Comparison of ENCODE assay signal across 21 cellular contexts in genomic region chr14:91926131-91926890, GRCh38.
"Had no signal": no experiment of that assay in that cellular context is flagged by ENCODE, and none has a peak within 500 bp of the region (broad histone marks: within the 10 kb centered on the region; RNA-seq: fewer than 3 reads in every experiment).

No MANE protein-coding gene starts in this region.

- H3K4me3 Mint-ChIP-seq: activated naive CD8-positive, alpha-beta T cell treated with anti-CD3 and anti-CD28 coated beads for 36 hours; activated T-cell treated with anti-CD3 and anti-CD28 coated beads, Interleukin-2, amount 50 U/mL, for 24 hours; activated T-helper 17 cell treated with anti-CD3 and anti-CD28 coated beads, Interleukin-2, amount 50 U/mL, for 72 hours; natural killer cell; stimulated activated effector memory CD8-positive, alpha-beta T cell treated with anti-CD3 and anti-CD28 coated beads, Interleukin-12 subunit alpha, Interleukin-12 subunit beta, amount 100 ng/mL, for 72 hours; stimulated activated naive CD8-positive, alpha-beta T cell treated with anti-CD3 and anti-CD28 coated beads, Interleukin-15, amount 100 ng/mL, for 72 hours; T-cell; T-helper 2 cell treated with Interferon-gamma antibody and Interleukin-4, amounts not matched to agents 5 μg/mL and 100 μg/mL, for 36 hours had no signal

- H3K4me3 ChIP-seq: heart right ventricle, ovary, psoas muscle, right atrium auricular region, upper lobe of left lung had no signal

- H3K36me3 ChIP-seq: heart right ventricle, neutrophil, ovary, right atrium auricular region, upper lobe of left lung had no signal

- H3K4me1 Mint-ChIP-seq: activated naive CD8-positive, alpha-beta T cell treated with anti-CD3 and anti-CD28 coated beads for 36 hours; activated T-helper 17 cell treated with anti-CD3 and anti-CD28 coated beads, Interleukin-2, amount 50 U/mL, for 72 hours; natural killer cell; stimulated activated effector memory CD8-positive, alpha-beta T cell treated with anti-CD3 and anti-CD28 coated beads, Interleukin-12 subunit alpha, Interleukin-12 subunit beta, amount 100 ng/mL, for 72 hours; stimulated activated naive CD8-positive, alpha-beta T cell treated with anti-CD3 and anti-CD28 coated beads, Interleukin-15, amount 100 ng/mL, for 72 hours; T-cell had no signal

- H3K27ac Mint-ChIP-seq: activated naive CD8-positive, alpha-beta T cell treated with anti-CD3 and anti-CD28 coated beads for 36 hours; activated T-cell treated with anti-CD3 and anti-CD28 coated beads, Interleukin-2, amount 50 U/mL, for 24 hours; activated T-helper 17 cell treated with anti-CD3 and anti-CD28 coated beads, Interleukin-2, amount 50 U/mL, for 72 hours; natural killer cell; stimulated activated effector memory CD8-positive, alpha-beta T cell treated with anti-CD3 and anti-CD28 coated beads, Interleukin-12 subunit alpha, Interleukin-12 subunit beta, amount 100 ng/mL, for 72 hours; stimulated activated naive CD8-positive, alpha-beta T cell treated with anti-CD3 and anti-CD28 coated beads, Interleukin-15, amount 100 ng/mL, for 72 hours; T-cell; T-helper 2 cell treated with Interferon-gamma antibody and Interleukin-4, amounts not matched to agents 5 μg/mL and 100 μg/mL, for 36 hours had no signal

- H3K27me3 ChIP-seq: neutrophil, ovary, right atrium auricular region, upper lobe of left lung had no signal

- H3K4me1 ChIP-seq: psoas muscle had no signal

- H3K9me3 Mint-ChIP-seq: activated naive CD8-positive, alpha-beta T cell treated with anti-CD3 and anti-CD28 coated beads for 36 hours; activated T-cell treated with anti-CD3 and anti-CD28 coated beads, Interleukin-2, amount 50 U/mL, for 24 hours; activated T-helper 17 cell treated with anti-CD3 and anti-CD28 coated beads, Interleukin-2, amount 50 U/mL, for 72 hours; natural killer cell; stimulated activated effector memory CD8-positive, alpha-beta T cell treated with anti-CD3 and anti-CD28 coated beads, Interleukin-12 subunit alpha, Interleukin-12 subunit beta, amount 100 ng/mL, for 72 hours; stimulated activated naive CD8-positive, alpha-beta T cell treated with anti-CD3 and anti-CD28 coated beads, Interleukin-15, amount 100 ng/mL, for 72 hours; T-cell; T-helper 2 cell treated with Interferon-gamma antibody and Interleukin-4, amounts not matched to agents 5 μg/mL and 100 μg/mL, for 36 hours had no signal

- H3K27ac ChIP-seq: epithelial cell of prostate, neutrophil, psoas muscle had no signal

- H3K36me3 Mint-ChIP-seq: activated naive CD8-positive, alpha-beta T cell treated with anti-CD3 and anti-CD28 coated beads for 36 hours; natural killer cell; stimulated activated effector memory CD8-positive, alpha-beta T cell treated with anti-CD3 and anti-CD28 coated beads, Interleukin-12 subunit alpha, Interleukin-12 subunit beta, amount 100 ng/mL, for 72 hours; T-cell had no signal

- ATAC-seq: activated T-helper 17 cell treated with anti-CD3 and anti-CD28 coated beads, Interleukin-2, amount 50 U/mL, for 72 hours; heart right ventricle; natural killer cell; psoas muscle; stimulated activated naive CD8-positive, alpha-beta T cell treated with anti-CD3 and anti-CD28 coated beads, Interleukin-15, amount 100 ng/mL, for 72 hours; T-cell had no signal

- H3K9me3 ChIP-seq: heart right ventricle, neutrophil, ovary, psoas muscle, right atrium auricular region, upper lobe of left lung had no signal

- H3K27me3 Mint-ChIP-seq: activated naive CD8-positive, alpha-beta T cell treated with anti-CD3 and anti-CD28 coated beads for 36 hours; activated T-cell treated with anti-CD3 and anti-CD28 coated beads, Interleukin-2, amount 50 U/mL, for 24 hours; activated T-helper 17 cell treated with anti-CD3 and anti-CD28 coated beads, Interleukin-2, amount 50 U/mL, for 72 hours; stimulated activated naive CD8-positive, alpha-beta T cell treated with anti-CD3 and anti-CD28 coated beads, Interleukin-15, amount 100 ng/mL, for 72 hours; T-cell had no signal

- DNase-seq: activated CD4-positive, alpha-beta T cell treated with anti-CD3 and anti-CD28 coated beads for 1 hour; activated CD8-positive, alpha-beta memory T cell treated with anti-CD3 and anti-CD28 coated beads for 24 hours; activated CD8-positive, alpha-beta memory T cell treated with anti-CD3 and anti-CD28 coated beads, Interleukin-2, amount 50 U/mL, for 4 hours; activated naive CD8-positive, alpha-beta T cell treated with anti-CD3 and anti-CD28 coated beads for 36 hours; activated T-cell treated with anti-CD3 and anti-CD28 coated beads, Interleukin-2, amount 50 U/mL, for 24 hours; cerebellar nuclear complex; heart right ventricle; midbrain; natural killer cell; ovary; psoas muscle; stimulated activated CD4-positive, alpha-beta T cell treated with anti-CD3 and anti-CD28 coated beads, Interleukin-2, amount 100 ng/mL, for 24 hours; stimulated activated naive CD8-positive, alpha-beta T cell treated with anti-CD3 and anti-CD28 coated beads, Interleukin-15, amount 100 ng/mL, for 72 hours; T-cell had no signal
